In genomic region chr13:98353750-98354149, GRCh38 we compare ENCODE assay signal across 24 cellular contexts.
A peak's percentile ranks its signal among the peaks of the same experiment; 100 is the strongest.
DNase-seq lines count a peak whose midpoint lies in the region; TF ChIP-seq lines count a peak whose summit lies in the region.
"Had no signal": no experiment of that assay in that cellular context is flagged by ENCODE, and none has a peak within 500 bp of the region (broad histone marks: within the 10 kb centered on the region; RNA-seq: fewer than 3 reads in every experiment).

No MANE protein-coding gene starts in this region.

- no peak overlapping the region for H2BK5ac ChIP-seq in mesenchymal stem cell (ENCODE audit: low read depth, low read length, poor library complexity, severe bottlenecking)

- TF ChIP-seq CTCF in astrocyte of the spinal cord (IDR thresholded peaks at IDR 0.05; ENCODE audit: low read depth, low read length) (no peak), endothelial cell (IDR thresholded peaks at IDR 0.05; ENCODE audit: unreplicated experiment) (no peak)

- H3K27me3 Mint-ChIP-seq in endothelial cell (ENCODE audit: unreplicated experiment): peaks cover 5% of the 10 kb centered on the region
- H3K27me3 Mint-ChIP-seq: CD4-positive, CD25-positive, alpha-beta regulatory T cell had no signal

- no peak overlapping the region for H4K8ac ChIP-seq in mesenchymal stem cell (ENCODE audit: low read length)

- H3K4me2 ChIP-seq in mesenchymal stem cell (ENCODE audit: low read length, poor library complexity, severe bottlenecking): no peak overlapping the region
- H3K4me2 ChIP-seq: BLaER1, KMS-11 had no signal

- no peak overlapping the region for H2AK5ac ChIP-seq in mesenchymal stem cell (ENCODE audit: low read length, severe bottlenecking)

- H3K9ac ChIP-seq in mesenchymal stem cell (ENCODE audit: low read length): no peak overlapping the region
- H3K9ac ChIP-seq: BLaER1, KMS-11 had no signal

- no peak overlapping the region for H3K27ac ChIP-seq in mesenchymal stem cell (ENCODE audit: low read length, poor library complexity, severe bottlenecking)
- H3K27ac ChIP-seq: BLaER1, KMS-11 had no signal

- no peak overlapping the region for H3K14ac ChIP-seq in mesenchymal stem cell (ENCODE audit: low read length in 2 of 2)

- CTCF ChIA-PET in HEK293T (lab: Yijun Ruan, JAX): no interaction called here

- no peak overlapping the region for H3K4ac ChIP-seq in mesenchymal stem cell (ENCODE audit: low read depth in 1 of 2, low read length in 2 of 2)

- no peak overlapping the region for H2BK12ac ChIP-seq in mesenchymal stem cell (ENCODE audit: low read length in 2 of 2)

- POLR2A ChIA-PET in HEK293T (lab: Yijun Ruan, JAX): no interaction called here

- peaks cover 20% of the 10 kb centered on the region for H3K79me1 ChIP-seq in mesenchymal stem cell (replicated peaks; ENCODE audit: low read length, poor library complexity, severe bottlenecking)

- peaks cover 8% of the 10 kb centered on the region for H3K4me1 ChIP-seq in mesenchymal stem cell (ENCODE audit: control insufficient read depth, insufficient read depth, low read depth, low read length)

- H2BK15ac ChIP-seq in mesenchymal stem cell (ENCODE audit: low read depth, poor library complexity, severe bottlenecking): no peak overlapping the region

- DNase-seq in EH (ENCODE audit: low read depth) (peak; percentile 76), M059J (ENCODE audit: low read depth) (peak; percentile 42), astrocyte of the spinal cord (ENCODE audit: low read depth, low spot score) (peak; percentile 32), mesenchymal stem cell (peak; percentile 62), HEK293T (ENCODE audit: extremely low spot score) (no peak), superior temporal gyrus (ENCODE audit: extremely low spot score) (no peak), cerebellar cortex (ENCODE audit: low spot score) (no peak), endothelial cell (ENCODE audit: low spot score) (no peak)
- DNase-seq: CD4-positive, CD25-positive, alpha-beta regulatory T cell; HFFc6; NCI-H1048; NCI-H1436; NCI-H187; NCI-H2081 treated with DMSO at 0.1 percent for 48 hours; NCI-H2171; NCI-H226; NCI-H510A; NCI-H69; OCI-M1; SIG-M5 had no signal

- H3K27me3 ChIP-seq in mesenchymal stem cell (ENCODE audit: control insufficient read depth in 1 of 2, insufficient read depth in 1 of 2, low read length in 2 of 2): no peaks in the 10 kb centered on the region
- H3K27me3 ChIP-seq: BLaER1 had no signal

- no peak overlapping the region for H3K23ac ChIP-seq in mesenchymal stem cell (ENCODE audit: low read length in 2 of 2)

- in situ Hi-C loops in astrocyte of the spinal cord (cut with HindIII; ENCODE audit: low sequenced_read_pairs): no loop called here

- no peak overlapping the region for H3K4me3 Mint-ChIP-seq in endothelial cell (ENCODE audit: unreplicated experiment)
- H3K4me3 Mint-ChIP-seq: CD4-positive, CD25-positive, alpha-beta regulatory T cell; HFFc6; IgD-negative memory B cell had no signal

- H3K27ac Mint-ChIP-seq in endothelial cell (ENCODE audit: unreplicated experiment): no peak overlapping the region
- H3K27ac Mint-ChIP-seq: CD4-positive, CD25-positive, alpha-beta regulatory T cell; HFFc6; IgD-negative memory B cell had no signal

- H3K9me3 ChIP-seq in mesenchymal stem cell (ENCODE audit: control insufficient read depth, low read length): no peaks in the 10 kb centered on the region

- peaks cover 0 to 7% of the 10 kb centered on the region in 2 experiments for H3K36me3 ChIP-seq in mesenchymal stem cell (ENCODE audit: control insufficient read depth in 1 of 2, insufficient read depth in 2 of 2, low read depth in 1 of 2, low read length in 2 of 2)

- WGBS in mesenchymal stem cell: no CpG with 5 or more reads among the region's 1 CpG

- H3K9me3 Mint-ChIP-seq in endothelial cell (ENCODE audit: unreplicated experiment): no peaks in the 10 kb centered on the region
- H3K9me3 Mint-ChIP-seq: HFFc6 had no signal

- peaks cover 20% of the 10 kb centered on the region for H3K4me1 Mint-ChIP-seq in endothelial cell (ENCODE audit: unreplicated experiment)
- H3K4me1 Mint-ChIP-seq: CD4-positive, CD25-positive, alpha-beta regulatory T cell; IgD-negative memory B cell had no signal

- H2AFZ ChIP-seq in mesenchymal stem cell (ENCODE audit: low read depth, low read length): no peak overlapping the region

- no peak overlapping the region for H2BK120ac ChIP-seq in mesenchymal stem cell (ENCODE audit: low read depth, low read length)

- H3K4me3 ChIP-seq in astrocyte of the spinal cord (ENCODE audit: low read depth, low read length): no peak overlapping the region
- no peak overlapping the region for H3K4me3 ChIP-seq in mesenchymal stem cell (ENCODE audit: insufficient read depth in 1 of 2, low read depth in 1 of 2, low read length in 2 of 2)
- H3K4me3 ChIP-seq: BLaER1, SK-N-MC had no signal

- no peak overlapping the region for H3K18ac ChIP-seq in mesenchymal stem cell (ENCODE audit: low read depth in 1 of 2, low read length in 2 of 2)

- no peaks in the 10 kb centered on the region for H3K36me3 Mint-ChIP-seq in endothelial cell (ENCODE audit: low read depth, unreplicated experiment)
- H3K36me3 Mint-ChIP-seq: CD4-positive, CD25-positive, alpha-beta regulatory T cell; IgD-negative memory B cell had no signal

- no peak overlapping the region for H4K91ac ChIP-seq in mesenchymal stem cell (ENCODE audit: low read length)

TF ChIP-seq in HEK293T, 16 proteins besides CTCF, POLR2A, EP300 and RAD21:
- TF ChIP-seq HDGF (IDR thresholded peaks at IDR 0.05; ENCODE audit: borderline replicate concordance) (no peak), ZNF384 (IDR thresholded peaks at IDR 0.05) (no peak), L3MBTL2 (conservative IDR thresholded peaks at IDR 0.05) (no peak), CTBP1 (IDR thresholded peaks at IDR 0.05; ENCODE audit: borderline replicate concordance) (no peak), ELF4 (IDR thresholded peaks at IDR 0.05) (no peak)

Comparison
In these comparisons a context has a peak if more than half of its experiments do, and no peak if none do; other contexts are left out.
1. DNase-seq: peak in EH (single experiment), M059J (single experiment), astrocyte of the spinal cord (single experiment) and mesenchymal stem cell (single experiment); none in HEK293T (single experiment), superior temporal gyrus (single experiment), cerebellar cortex (single experiment) and endothelial cell (single experiment).